1 cellular context compared by ENCODE assay signal in the genomic region with DNA sequence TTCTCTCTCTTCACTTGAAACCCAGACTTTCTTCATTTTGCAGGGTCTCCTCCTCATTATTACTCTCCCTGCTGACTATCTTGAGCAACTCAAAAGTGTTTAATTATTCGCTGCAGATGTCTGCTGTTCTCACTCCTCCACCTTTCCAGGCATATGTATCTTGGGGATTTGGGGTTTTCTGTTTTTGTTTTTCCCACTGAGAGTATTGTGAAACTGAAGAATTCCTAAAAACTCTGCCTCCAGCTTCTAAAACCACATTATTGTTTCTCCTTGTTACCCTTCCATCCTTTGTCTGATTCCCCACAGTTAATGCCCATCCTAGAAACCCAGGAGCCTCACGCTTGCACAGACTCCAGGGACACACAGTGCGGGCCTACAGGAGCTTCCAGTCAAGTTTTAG.
TF ChIP-seq lines count a peak whose summit lies in the region.

No MANE protein-coding gene starts in this region.

TF ChIP-seq in IMR-90, 13 proteins besides CTCF, POLR2A, EP300 and RAD21 (continued from another document):
- TF ChIP-seq, protein P1, sequence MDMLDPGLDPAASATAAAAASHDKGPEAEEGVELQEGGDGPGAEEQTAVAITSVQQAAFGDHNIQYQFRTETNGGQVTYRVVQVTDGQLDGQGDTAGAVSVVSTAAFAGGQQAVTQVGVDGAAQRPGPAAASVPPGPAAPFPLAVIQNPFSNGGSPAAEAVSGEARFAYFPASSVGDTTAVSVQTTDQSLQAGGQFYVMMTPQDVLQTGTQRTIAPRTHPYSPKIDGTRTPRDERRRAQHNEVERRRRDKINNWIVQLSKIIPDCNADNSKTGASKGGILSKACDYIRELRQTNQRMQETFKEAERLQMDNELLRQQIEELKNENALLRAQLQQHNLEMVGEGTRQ (IDR thresholded peaks at IDR 0.05; ENCODE audit: low read depth, low read length) = no peak
- TF ChIP-seq NFE2L2 (IDR thresholded peaks at IDR 0.05; ENCODE audit: low read depth, low read length) (no peak), CEBPB (IDR thresholded peaks at IDR 0.05; ENCODE audit: low read depth, low read length) (no peak)
